8 cellular contexts compared by ENCODE assay signal in genomic region chr10:72331575-72332422, GRCh38. TPM values are rescaled to one million over a fixed set of nuclear protein-coding genes. Genes with fewer than 3 reads are reported as not detected.
A peak's percentile ranks its signal among the peaks of the same experiment; 100 is the strongest.
DNase-seq lines count a peak whose midpoint lies in the region; ATAC-seq and TF ChIP-seq lines count a peak whose summit lies in the region.

No MANE protein-coding gene starts in this region.

- H3K36me3 ChIP-seq in SU-DHL-6 (ENCODE audit: low read length), result no peaks in the 10 kb centered on the region
- H3K36me3 ChIP-seq in left ventricle myocardium inferior, result peaks cover 3% of the 10 kb centered on the region
- H3K36me3 ChIP-seq in psoas muscle (ENCODE audit: insufficient read depth in 1 of 2, low read depth in 1 of 2), result peaks cover 0 to 8% of the 10 kb centered on the region in 2 donors

- TF ChIP-seq CTCF in SU-DHL-6 (IDR thresholded peaks at IDR 0.05; ENCODE audit: insufficient read depth, low read length, poor library complexity, severe bottlenecking), result no peak
- peak; percentile 53 for TF ChIP-seq CTCF in left ventricle myocardium inferior (IDR thresholded peaks at IDR 0.05; ENCODE audit: borderline replicate concordance)
- peak; percentile 19 for TF ChIP-seq CTCF in psoas muscle (IDR thresholded peaks at IDR 0.05)

- intact Hi-C loops in left ventricle myocardium inferior (cut with micrococcal nuclease), result loop anchor here (10.0 kb wide), 2 partner anchors 87 to 207 kb away; no protein-coding TSS in a partner anchor
- intact Hi-C loops in psoas muscle (cut with DNase I), result loop anchor here (5.0 to 10.0 kb wide), 3 partner anchors 109 to 377 kb away; partner anchors contain the start of genes ANAPC16 (in 1 of the 2) and ASCC1 (in 1 of the 2)

- peaks cover 98% of the 10 kb centered on the region for H3K4me1 ChIP-seq in left ventricle myocardium inferior
- H3K4me1 ChIP-seq in psoas muscle, result peaks cover 69% of the 10 kb centered on the region

- H3F3A ChIP-seq in SU-DHL-6 (ENCODE audit: insufficient read depth), result peaks cover 42% of the 10 kb centered on the region

- 5 to 12% (median 11%) methylated on average over 27 of the region's 27 CpGs for WGBS in adipose tissue, 3 donors
- 15 to 24% (median 16%) methylated on average over 21 to 27 of the region's 27 CpGs for WGBS in psoas muscle, 3 donors

- no peak overlapping the region for H2AFZ ChIP-seq in SU-DHL-6 (ENCODE audit: low read depth, low read length, severe bottlenecking)

- no peaks in the 10 kb centered on the region for H3K9me2 ChIP-seq in SU-DHL-6 (replicated peaks; ENCODE audit: insufficient read depth, low read length)

- H3K4me2 ChIP-seq in SU-DHL-6 (ENCODE audit: low read depth, low read length, poor library complexity, severe bottlenecking), result peak overlapping the region; percentile 90

- H3K27ac ChIP-seq in SU-DHL-6 (ENCODE audit: low read depth, low read length), result peak overlapping the region; percentile 92
- peak overlapping the region; percentile 41 for H3K27ac ChIP-seq in adipose tissue (ENCODE audit: low read depth, low read length)
- H3K27ac ChIP-seq in left ventricle myocardium inferior (replicated peaks), result peak overlapping the region; percentile 95
- H3K27ac ChIP-seq in psoas muscle, result peak overlapping the region; percentile 96

- H3K9me3 ChIP-seq in SU-DHL-6 (ENCODE audit: insufficient read depth, low read length) (no peaks in the 10 kb centered on the region), left ventricle myocardium inferior (replicated peaks) (no peaks in the 10 kb centered on the region), psoas muscle (no peaks in the 10 kb centered on the region)

- DNase-seq in COR-L47 (lab: John Stamatoyannopoulos, UW) (peak; percentile 91), NCI-H1092 (lab: John Stamatoyannopoulos, UW) (peak; percentile 92), left ventricle myocardium inferior (peak; percentile 81), psoas muscle (peak; percentile 87 to 91), ureter (ENCODE audit: low spot score) (peak; percentile 92)

- H3K4me3 ChIP-seq in SU-DHL-6 (ENCODE audit: insufficient read depth, low read length, poor library complexity, severe bottlenecking), result peak overlapping the region; percentile 52
- H3K4me3 ChIP-seq in left ventricle myocardium inferior, result peak overlapping the region; percentile 17
- peak overlapping the region; percentile 9 for H3K4me3 ChIP-seq in psoas muscle

- no peaks in the 10 kb centered on the region for H3K79me2 ChIP-seq in SU-DHL-6 (ENCODE audit: insufficient read depth, low read length)

- no peaks in the 10 kb centered on the region for H4K20me1 ChIP-seq in SU-DHL-6 (ENCODE audit: low read depth, low read length)

- H3K9ac ChIP-seq in SU-DHL-6 (ENCODE audit: low read length), result peak overlapping the region; percentile 83

- ATAC-seq in GM21737 (IDR thresholded peaks at IDR 0.05; ENCODE audit: unreplicated experiment) (peak; percentile 43), psoas muscle (peak; percentile 42 to 56 (median 52))

- H3K27me3 ChIP-seq in SU-DHL-6 (ENCODE audit: low read length), result no peaks in the 10 kb centered on the region
- H3K27me3 ChIP-seq in left ventricle myocardium inferior (ENCODE audit: low read depth), result no peaks in the 10 kb centered on the region
- H3K27me3 ChIP-seq in psoas muscle (ENCODE audit: insufficient read depth in 3 of 3, low read length in 2 of 3), result no peaks in the 10 kb centered on the region

RNA-seq across cellular contexts. Expression of gene DNAJB12, which starts 22.9 kb away (rescaled TPM):
- 10 to 100 TPM; 14.4 to 32.7 (median 19.4) TPM for polyA plus RNA-seq in adipose tissue
- total RNA-seq in left ventricle myocardium inferior, result 25.6 TPM
- 10 to 100 TPM; 24.0 to 38.7 (median 34.0) TPM for total RNA-seq in psoas muscle
- 10 to 100 TPM; 22.1 to 24.9 (median 22.5) TPM for polyA plus RNA-seq in psoas muscle
- 44.9 TPM for total RNA-seq in ureter

RNA-seq across cellular contexts. Expression of gene DDIT4, which starts 58.1 kb away (rescaled TPM):
- polyA plus RNA-seq in adipose tissue (1,000 to 10,000 TPM in 1 of 3 donors, 100 to 1,000 TPM in 2; 103 to 1,196 (median 199) TPM), psoas muscle (100 to 1,000 TPM; 114 to 744 (median 487) TPM)
- total RNA-seq in left ventricle myocardium inferior (66.3 TPM), psoas muscle (100 to 1,000 TPM in 1 of 4 donors, 10 to 100 TPM in 3; 16.1 to 220 (median 65.4) TPM), ureter (525 TPM)

Comparison
In these comparisons a context has a peak if more than half of its experiments do, and no peak if none do; other contexts are left out.
1. Peak in every context shown above with its lines: DNase-seq, ATAC-seq, H3K4me3 ChIP-seq and H3K27ac ChIP-seq.
2. H3K27ac ChIP-seq: peak in every context shown above with its lines; median percentile 96 in psoas muscle; 95 in left ventricle myocardium inferior; 92 in SU-DHL-6; 41 in adipose tissue.